In genomic region chr7:92478095-92478494, GRCh38 we compare ENCODE assay signal across 25 cellular contexts. TPM values are rescaled to one million over a fixed set of nuclear protein-coding genes. Genes with fewer than 3 reads are reported as not detected.
"Had no signal": no experiment of that assay in that cellular context is flagged by ENCODE, and none has a peak within 500 bp of the region (broad histone marks: within the 10 kb centered on the region; RNA-seq: fewer than 3 reads in every experiment).

No MANE protein-coding gene starts in this region.

- H3K36me3 ChIP-seq: ovary, thyroid gland had no signal

- H3K4me3 ChIP-seq: gastrocnemius medialis, lower lobe of right lung, ovary, psoas muscle, sigmoid colon, stomach, thyroid gland, upper lobe of left lung had no signal

- H3K9me3 ChIP-seq: gastrocnemius medialis, lower lobe of right lung, ovary, psoas muscle, sigmoid colon, stomach, thyroid gland, upper lobe of left lung had no signal

- H3K27me3 ChIP-seq: gastrocnemius medialis, ovary, sigmoid colon, stomach, thyroid gland, upper lobe of left lung had no signal

- H3K27ac ChIP-seq: epithelial cell of prostate, gastrocnemius medialis, lower lobe of right lung, ovary, psoas muscle, sigmoid colon, stomach, thyroid gland, upper lobe of left lung had no signal

- H3K4me1 ChIP-seq: gastrocnemius medialis, lower lobe of right lung, psoas muscle, sigmoid colon, stomach, thyroid gland, upper lobe of left lung had no signal

- ATAC-seq: esophagus mucosa; gastrocnemius medialis; left ventricle myocardium superior; lower lobe of right lung; natural killer cell; psoas muscle; right cardiac atrium; stimulated activated effector memory CD8-positive, alpha-beta T cell treated with anti-CD3 and anti-CD28 coated beads, Interleukin-12 subunit alpha, Interleukin-12 subunit beta, amount 100 ng/mL, for 72 hours had no signal

- DNase-seq: effector CD8-positive, alpha-beta T cell; endodermal cell; foreskin fibroblast; gastrocnemius medialis; head of caudate nucleus; left ventricle myocardium superior; lower lobe of right lung; natural killer cell; occipital lobe; ovary; posterior cingulate gyrus; psoas muscle; right cardiac atrium; sigmoid colon; stimulated activated CD4-positive, alpha-beta T cell treated with anti-CD3 and anti-CD28 coated beads, Interleukin-2, amount 100 ng/mL, for 24 hours; stimulated activated CD4-positive, alpha-beta T cell treated with anti-CD3 and anti-CD28 coated beads, Interleukin-4, amount 100 ng/mL, for 24 hours; stimulated activated naive CD4-positive, alpha-beta T cell treated with Interleukin-2 at 50 U/mL for 16 hours; stomach; thyroid gland had no signal

RNA-seq across cellular contexts. Expression of gene ERVW-1, which starts 0.3 kb away (rescaled TPM):
- polyA plus RNA-seq: keratinocyte, neural cell, stomach had no signal
